In genomic region chr15:84949845-84950569, GRCh38 we compare ENCODE assay signal across 25 cellular contexts. TPM values are rescaled to one million over a fixed set of nuclear protein-coding genes. Genes with fewer than 3 reads are reported as not detected.
DNase-seq lines count a peak whose midpoint lies in the region; ATAC-seq and TF ChIP-seq lines count a peak whose summit lies in the region.
"Had no signal": no experiment of that assay in that cellular context is flagged by ENCODE, and none has a peak within 500 bp of the region (broad histone marks: within the 10 kb centered on the region; RNA-seq: fewer than 3 reads in every experiment).

No MANE protein-coding gene starts in this region.

- DNase-seq in DMS79 treated with DMSO at 0.1 percent for 48 hours (lab: John Stamatoyannopoulos, UW): peak; percentile 1
- DNase-seq in DMS79 (lab: John Stamatoyannopoulos, UW): no peak
- peak; percentile 40 for DNase-seq in fibroblast of the aortic adventitia (ENCODE audit: low read depth)
- DNase-seq in pons (ENCODE audit: low spot score): peak; percentile 91
- no peak for DNase-seq in T-helper 1 cell
- DNase-seq in HCEC 1CT: no peak
- no peak for DNase-seq in activated CD4-positive, CD25-positive, alpha-beta regulatory T cell (lab: John Stamatoyannopoulos, UW)
- DNase-seq: activated CD4-positive, alpha-beta T cell treated with anti-CD3 and anti-CD28 coated beads, Interleukin-2, amount 10 ng/mL, durations not matched to agents 7 days and 5 days; activated naive CD4-positive, alpha-beta T cell treated with anti-CD3 and anti-CD28 coated beads, Interleukin-2, amount 10 ng/mL, durations not matched to agents 7 days and 5 days; CD4-positive, alpha-beta memory T cell; DMS153; GDM1; mesendoderm; naive thymus-derived CD4-positive, alpha-beta T cell; NCI-H1105 treated with DMSO at 0.1 percent for 48 hours; NCI-H446; ovary; right cardiac atrium; stimulated activated naive CD8-positive, alpha-beta T cell treated with anti-CD3 and anti-CD28 coated beads, Interleukin-15, Interleukin-2, amounts not matched to agents 100 U/mL and 50 U/mL, for 24 hours; upper lobe of left lung; WERI-Rb-1 had no signal

- ATAC-seq in HG03097 (IDR thresholded peaks at IDR 0.05; ENCODE audit: low FRiP score, unreplicated experiment): no peak
- ATAC-seq: HepG2; left lobe of liver; naive thymus-derived CD4-positive, alpha-beta T cell; right cardiac atrium; stimulated activated naive CD8-positive, alpha-beta T cell treated with anti-CD3 and anti-CD28 coated beads, Interleukin-15, Interleukin-2, amounts not matched to agents 100 U/mL and 50 U/mL, for 24 hours had no signal

- no peak overlapping the region for H3K4me3 ChIP-seq in fibroblast of the aortic adventitia (ENCODE audit: low read depth, low read length)
- H3K4me3 ChIP-seq: hepatocyte, ovary, upper lobe of left lung had no signal

- TF ChIP-seq CTCF in fibroblast of the aortic adventitia (IDR thresholded peaks at IDR 0.05; ENCODE audit: insufficient read depth, low read length): no peak

RNA-seq across cellular contexts. Expression of gene PDE8A, which starts 31.6 kb away (rescaled TPM):
- 20.6 and 26.2 TPM in 2 replicates for total RNA-seq in fibroblast of the aortic adventitia (ENCODE audit: low replicate concordance)

Comparison
In these comparisons a context has a peak if more than half of its experiments do, and no peak if none do; other contexts are left out.
1. DNase-seq: peak in DMS79 treated with DMSO at 0.1 percent for 48 hours (single experiment), fibroblast of the aortic adventitia (single experiment) and pons (single experiment); none in DMS79 (single experiment), T-helper 1 cell (0 of 5), HCEC 1CT (single experiment) and activated CD4-positive, CD25-positive, alpha-beta regulatory T cell (0 of 4).